ENCODE assay signal across 32 cellular contexts in the genomic region with DNA sequence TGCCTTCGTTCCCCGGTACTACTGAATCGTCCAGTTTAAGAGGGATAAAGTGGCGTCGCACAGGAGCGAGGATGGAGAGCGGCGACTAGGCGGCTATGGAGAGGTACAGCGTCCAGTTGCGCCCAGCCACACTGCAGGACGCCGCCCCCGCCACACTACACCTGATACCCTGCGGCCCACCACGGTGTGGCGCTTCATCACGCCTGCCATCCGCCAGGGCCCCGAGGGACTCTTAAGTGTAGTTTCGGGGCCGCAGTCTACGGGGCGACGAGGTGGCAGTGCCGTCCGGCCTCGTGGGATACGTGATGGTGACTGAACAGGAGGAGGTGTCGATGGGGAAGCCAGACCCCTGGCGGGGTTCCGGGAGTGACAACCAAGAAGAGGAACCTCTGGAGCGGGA. TPM values are rescaled to one million over a fixed set of nuclear protein-coding genes. Genes with fewer than 3 reads are reported as not detected.
"Had no signal": no experiment of that assay in that cellular context is flagged by ENCODE, and none has a peak within 500 bp of the region (broad histone marks: within the 10 kb centered on the region; RNA-seq: fewer than 3 reads in every experiment).

No MANE protein-coding gene starts in this region.

- H3K4me1 Mint-ChIP-seq: activated T-helper 17 cell treated with anti-CD3 and anti-CD28 coated beads, Interleukin-2, amount 50 U/mL, for 72 hours; brain; neural progenitor cell had no signal

- H3K27me3 Mint-ChIP-seq: brain had no signal

- H3K27ac ChIP-seq: ascending aorta, cardiac muscle cell, coronary artery, heart left ventricle, lower lobe of right lung, neural progenitor cell, right atrium auricular region, tibial nerve had no signal

- H3K4me3 ChIP-seq: ascending aorta, cardiac muscle cell, coronary artery, heart left ventricle, lower lobe of right lung, neural progenitor cell, right atrium auricular region, smooth muscle cell, tibial nerve had no signal

- ATAC-seq: activated T-cell treated with anti-CD3 and anti-CD28 coated beads, Interleukin-2, amount 50 U/mL, for 4 hours; activated T-helper 17 cell treated with anti-CD3 and anti-CD28 coated beads, Interleukin-2, amount 50 U/mL, for 72 hours; effector memory CD8-positive, alpha-beta T cell; heart left ventricle; lower lobe of right lung; natural killer cell; stimulated activated naive B cell treated with anti-CD40 and anti-IgM and Interleukin-4, amounts not matched to agents 10 μg/mL and 1 μg/mL and 100 μg/mL, for 72 hours had no signal

- H3K36me3 ChIP-seq: ascending aorta, cardiac muscle cell, heart left ventricle, lower lobe of right lung, neural progenitor cell, right atrium auricular region, tibial nerve had no signal

- H3K27me3 ChIP-seq: ascending aorta, cardiac muscle cell, neural progenitor cell, right atrium auricular region, tibial nerve had no signal

- H3K36me3 Mint-ChIP-seq: activated CD4-positive, alpha-beta memory T cell treated with anti-CD3 and anti-CD28 coated beads for 36 hours; activated naive CD8-positive, alpha-beta T cell; brain; natural killer cell; neural progenitor cell; stimulated activated naive B cell treated with anti-CD40 and anti-IgM and Interleukin-4, amounts not matched to agents 10 μg/mL and 1 μg/mL and 100 μg/mL, for 72 hours had no signal

- H3K9me3 ChIP-seq: ascending aorta, heart left ventricle, lower lobe of right lung, right atrium auricular region, tibial nerve had no signal

- H3K9me3 Mint-ChIP-seq: activated B cell treated with CpG ODN at 0.5 μM for 24 hours; activated CD4-positive, alpha-beta memory T cell treated with anti-CD3 and anti-CD28 coated beads for 36 hours; brain; effector memory CD8-positive, alpha-beta T cell; natural killer cell; neural progenitor cell; stimulated activated naive B cell treated with anti-CD40 and anti-IgM and Interleukin-4, amounts not matched to agents 10 μg/mL and 1 μg/mL and 100 μg/mL, for 72 hours; T-helper 2 cell treated with Interferon-gamma antibody and Interleukin-4, amounts not matched to agents 5 μg/mL and 100 μg/mL, for 36 hours had no signal

- H3K4me2 ChIP-seq: neural progenitor cell, smooth muscle cell had no signal

- H3K4me3 Mint-ChIP-seq: activated B cell treated with CpG ODN at 0.5 μM for 24 hours; activated CD4-positive, alpha-beta memory T cell treated with anti-CD3 and anti-CD28 coated beads for 36 hours; activated naive CD8-positive, alpha-beta T cell; activated T-cell treated with anti-CD3 and anti-CD28 coated beads, Interleukin-2, amount 50 U/mL, for 4 hours; activated T-helper 17 cell treated with anti-CD3 and anti-CD28 coated beads, Interleukin-2, amount 50 U/mL, for 72 hours; brain; effector memory CD8-positive, alpha-beta T cell; natural killer cell; neural progenitor cell; T-helper 2 cell treated with Interferon-gamma antibody and Interleukin-4, amounts not matched to agents 5 μg/mL and 100 μg/mL, for 36 hours had no signal

- H3K4me1 ChIP-seq: ascending aorta, heart left ventricle, lower lobe of right lung, neural progenitor cell, right atrium auricular region, tibial nerve had no signal

- DNase-seq: activated B cell treated with CpG ODN at 0.5 μM for 24 hours; activated CD4-positive, alpha-beta memory T cell treated with anti-CD3 and anti-CD28 coated beads for 36 hours; activated naive CD4-positive, alpha-beta T cell treated with Interleukin-2 at 50 U/mL for 16 hours; activated T-cell treated with anti-CD3 and anti-CD28 coated beads, Interleukin-2, amount 50 U/mL, for 4 hours; cerebellar nuclear complex; effector memory CD8-positive, alpha-beta T cell; foreskin fibroblast; lower lobe of right lung; mesendoderm; natural killer cell; stimulated activated CD4-positive, alpha-beta T cell treated with anti-CD3 and anti-CD28 coated beads, Interleukin-1b, Interleukin-23, amount 100 ng/mL, for 48 hours; stimulated activated naive B cell treated with anti-CD40 and anti-IgM and Interleukin-4, amounts not matched to agents 10 μg/mL and 1 μg/mL and 100 μg/mL, for 72 hours; T-helper 1 cell had no signal

- H3K27ac Mint-ChIP-seq: activated B cell treated with CpG ODN at 0.5 μM for 24 hours; activated CD4-positive, alpha-beta memory T cell treated with anti-CD3 and anti-CD28 coated beads for 36 hours; activated naive CD8-positive, alpha-beta T cell; activated T-helper 17 cell treated with anti-CD3 and anti-CD28 coated beads, Interleukin-2, amount 50 U/mL, for 72 hours; brain; effector memory CD8-positive, alpha-beta T cell; natural killer cell; neural progenitor cell; stimulated activated naive B cell treated with anti-CD40 and anti-IgM and Interleukin-4, amounts not matched to agents 10 μg/mL and 1 μg/mL and 100 μg/mL, for 72 hours; T-helper 2 cell treated with Interferon-gamma antibody and Interleukin-4, amounts not matched to agents 5 μg/mL and 100 μg/mL, for 36 hours had no signal

RNA-seq across cellular contexts. Expression of a gene that starts 2.3 kb away (rescaled TPM):
- total RNA-seq: activated B cell treated with CpG ODN at 0.5 μM for 24 hours; activated CD4-positive, alpha-beta memory T cell treated with anti-CD3 and anti-CD28 coated beads for 36 hours; activated T-cell treated with anti-CD3 and anti-CD28 coated beads, Interleukin-2, amount 50 U/mL, for 4 hours; activated T-helper 17 cell treated with anti-CD3 and anti-CD28 coated beads, Interleukin-2, amount 50 U/mL, for 72 hours; ascending aorta; cardiac muscle cell; fibroblast of lung; heart left ventricle; kidney epithelial cell; lower lobe of right lung; mononuclear cell; natural killer cell; omental fat pad; pulmonary artery endothelial cell; right atrium auricular region; smooth muscle cell; temporal lobe; tibial nerve; ureter had no signal

RNA-seq across cellular contexts. Expression of a gene that starts 51.6 kb away (rescaled TPM):
- total RNA-seq: ascending aorta, cardiac muscle cell, fibroblast of lung, mononuclear cell, right atrium auricular region, smooth muscle cell, ureter had no signal
